In the genomic region with DNA sequence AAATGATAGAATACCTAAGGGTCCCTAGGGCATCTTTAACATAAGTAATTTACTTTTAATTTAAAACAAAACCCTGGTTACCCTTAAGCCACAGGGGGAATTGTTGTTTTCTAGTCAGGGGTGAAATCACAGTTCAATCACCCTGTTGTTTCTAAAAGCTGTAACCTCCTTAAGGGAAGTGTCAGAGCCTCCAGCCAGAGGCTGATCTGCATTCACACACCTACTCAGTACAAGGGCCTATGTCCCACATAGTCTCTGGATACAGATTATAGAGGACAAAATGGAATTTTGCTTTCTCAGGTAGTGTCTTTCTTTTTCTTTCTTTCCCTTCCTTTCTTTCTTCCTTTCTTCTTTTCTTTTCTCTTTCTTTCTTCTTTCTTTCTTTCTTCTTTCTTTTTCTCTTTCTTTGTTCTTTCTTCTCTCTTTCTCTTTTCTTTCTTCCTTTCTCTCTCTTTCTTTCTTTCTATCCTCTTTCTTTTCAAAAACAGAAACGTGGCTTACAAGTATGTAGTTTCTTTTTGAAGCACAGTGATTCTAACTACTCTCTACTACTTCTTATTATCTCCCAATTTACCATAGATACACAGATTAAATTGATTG, we compare ENCODE assay signal across 25 cellular contexts.
"Had no signal": no experiment of that assay in that cellular context is flagged by ENCODE, and none has a peak within 500 bp of the region (broad histone marks: within the 10 kb centered on the region; RNA-seq: fewer than 3 reads in every experiment).

No MANE protein-coding gene starts in this region.

- H3K27ac Mint-ChIP-seq: dendritic cell treated with granulocyte-macrophage colony-stimulating factor and Interleukin-4, amounts not matched to agents 40 ng/mL and 50 ng/mL, for 4 days; memory B cell; stimulated activated memory B cell treated with anti-CD40 and anti-IgM and Interleukin-4, amounts not matched to agents 10 μg/mL and 1 μg/mL and 100 μg/mL, for 72 hours; stimulated activated naive CD8-positive, alpha-beta T cell treated with anti-CD3 and anti-CD28 coated beads, Interleukin-15, Interleukin-2, amounts not matched to agents 100 ng/mL and 50 ng/mL, for 24 hours had no signal

- H3K27ac ChIP-seq: esophagus squamous epithelium, hepatocyte, left ventricle myocardium inferior, lower lobe of right lung, ovary, prostate gland, spleen, tibial artery, upper lobe of left lung, uterus had no signal

- H3K4me2 ChIP-seq: hepatocyte had no signal

- H3K27me3 Mint-ChIP-seq: dendritic cell treated with granulocyte-macrophage colony-stimulating factor and Interleukin-4, amounts not matched to agents 40 ng/mL and 50 ng/mL, for 4 days; effector memory CD8-positive, alpha-beta T cell had no signal

- H3K4me1 ChIP-seq: esophagus squamous epithelium, left ventricle myocardium inferior, lower lobe of right lung, prostate gland, tibial artery, upper lobe of left lung, uterus had no signal

- H3K4me1 Mint-ChIP-seq: stimulated activated memory B cell treated with anti-CD40 and anti-IgM and Interleukin-4, amounts not matched to agents 10 μg/mL and 1 μg/mL and 100 μg/mL, for 72 hours had no signal

- H3K36me3 ChIP-seq: esophagus squamous epithelium, left ventricle myocardium inferior, lower lobe of right lung, ovary, prostate gland, right lobe of liver, spleen, tibial artery, upper lobe of left lung, uterus had no signal

- H3K79me2 ChIP-seq: hepatocyte had no signal

- H3K9me3 Mint-ChIP-seq: dendritic cell treated with granulocyte-macrophage colony-stimulating factor and Interleukin-4, amounts not matched to agents 40 ng/mL and 50 ng/mL, for 4 days; effector memory CD8-positive, alpha-beta T cell; memory B cell; stimulated activated memory B cell treated with anti-CD40 and anti-IgM and Interleukin-4, amounts not matched to agents 10 μg/mL and 1 μg/mL and 100 μg/mL, for 72 hours; stimulated activated naive CD8-positive, alpha-beta T cell treated with anti-CD3 and anti-CD28 coated beads, Interleukin-15, Interleukin-2, amounts not matched to agents 100 ng/mL and 50 ng/mL, for 24 hours had no signal

- ATAC-seq: effector memory CD8-positive, alpha-beta T cell; left cardiac atrium; lower lobe of right lung had no signal

- H3K4me3 ChIP-seq: esophagus squamous epithelium, hepatocyte, left ventricle myocardium inferior, lower lobe of right lung, ovary, prostate gland, right lobe of liver, spleen, tibial artery, upper lobe of left lung, uterus had no signal

- H3K27me3 ChIP-seq: esophagus squamous epithelium, hepatocyte, ovary, right lobe of liver, tibial artery, upper lobe of left lung, uterus had no signal

- H3K4me3 Mint-ChIP-seq: dendritic cell treated with granulocyte-macrophage colony-stimulating factor and Interleukin-4, amounts not matched to agents 40 ng/mL and 50 ng/mL, for 4 days; effector memory CD8-positive, alpha-beta T cell; memory B cell; stimulated activated memory B cell treated with anti-CD40 and anti-IgM and Interleukin-4, amounts not matched to agents 10 μg/mL and 1 μg/mL and 100 μg/mL, for 72 hours; stimulated activated naive CD8-positive, alpha-beta T cell treated with anti-CD3 and anti-CD28 coated beads, Interleukin-15, Interleukin-2, amounts not matched to agents 100 ng/mL and 50 ng/mL, for 24 hours had no signal

- DNase-seq: effector memory CD8-positive, alpha-beta T cell; esophagus squamous epithelium; foreskin fibroblast; head of caudate nucleus; kidney; left cardiac atrium; left ventricle myocardium inferior; lower lobe of right lung; midbrain; ovary; retina; right lobe of liver; spleen; stimulated activated CD4-positive, alpha-beta T cell treated with anti-CD3 and anti-CD28 coated beads, Interleukin-15, amount 100 ng/mL, for 24 hours; stimulated activated CD4-positive, alpha-beta T cell treated with anti-CD3 and anti-CD28 coated beads, Interleukin-1b, Interleukin-23, amount 100 ng/mL, for 48 hours; stimulated activated CD4-positive, alpha-beta T cell treated with anti-CD3 and anti-CD28 coated beads, Interleukin-4, amount 100 ng/mL, for 24 hours; tibial artery; upper lobe of left lung; uterus had no signal

- H3K36me3 Mint-ChIP-seq: memory B cell; stimulated activated memory B cell treated with anti-CD40 and anti-IgM and Interleukin-4, amounts not matched to agents 10 μg/mL and 1 μg/mL and 100 μg/mL, for 72 hours had no signal
